In the genomic region with DNA sequence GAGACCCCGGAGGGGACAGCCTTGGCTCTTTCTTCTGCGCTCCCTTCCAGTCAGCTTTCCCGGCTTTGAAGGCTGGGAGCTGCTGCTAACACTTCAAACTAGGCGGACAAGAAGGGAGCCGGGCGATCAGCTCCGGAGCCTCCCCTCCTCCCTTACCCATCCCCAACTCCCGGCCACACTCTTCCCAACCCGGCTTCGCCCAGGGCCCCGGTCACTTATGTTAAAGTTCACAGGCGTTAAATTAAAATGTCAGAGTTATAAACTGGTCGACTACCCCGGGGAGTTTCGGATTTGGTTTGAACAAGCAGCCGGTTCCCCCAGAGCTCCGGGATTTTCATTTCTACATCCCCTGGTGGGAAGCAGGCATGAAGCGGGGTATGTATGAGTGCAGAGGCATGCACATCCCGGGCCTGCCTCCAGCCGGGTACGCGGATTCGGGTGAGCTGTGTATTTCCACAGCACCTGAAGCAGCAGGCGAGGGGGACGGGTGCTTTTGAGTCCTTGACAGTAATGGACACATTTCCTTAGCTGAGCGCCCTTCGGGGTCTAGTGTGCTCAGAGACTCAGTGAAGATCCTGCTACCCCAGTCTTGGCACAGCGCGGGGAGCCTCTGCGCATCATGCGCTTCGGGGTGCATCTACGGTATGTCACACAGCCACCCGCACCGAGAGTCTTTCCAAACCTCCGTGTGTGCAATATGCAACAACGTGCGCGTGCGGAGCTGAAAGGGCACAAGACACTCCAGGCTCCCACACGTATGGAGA, we compare ENCODE assay signal across 8 cellular contexts. TPM values are rescaled to one million over a fixed set of nuclear protein-coding genes. Genes with fewer than 3 reads are reported as not detected.
DNase-seq lines count a peak whose midpoint lies in the region; ATAC-seq and TF ChIP-seq lines count a peak whose summit lies in the region.

No MANE protein-coding gene starts in this region.

- intact Hi-C loops in cardiac septum (cut with DNase I), result loop anchor here (5.0 kb wide), 1 partner anchor 41 kb away; no protein-coding TSS in a partner anchor

- H3K36me3 ChIP-seq in ES-I3 (ENCODE audit: insufficient read depth, low read length) (no peaks in the 10 kb centered on the region), SJCRH30 (no peaks in the 10 kb centered on the region)

- H3K4me1 Mint-ChIP-seq in activated CD8-positive, alpha-beta T cell treated with anti-CD3 and anti-CD28 coated beads, Interleukin-2, amount 10 ng/mL, durations not matched to agents 7 days and 5 days (ENCODE audit: low read depth), result peaks cover 22% of the 10 kb centered on the region
- peaks cover 17% of the 10 kb centered on the region for H3K4me1 Mint-ChIP-seq in osteocyte (ENCODE audit: unreplicated experiment)

- H3K9ac ChIP-seq in ES-I3 (ENCODE audit: low read depth, low read length), result peak overlapping the region; percentile 74; the same call in 1 of the 2 replicates

- POLR2A ChIA-PET in activated CD8-positive, alpha-beta T cell treated with anti-CD3 and anti-CD28 coated beads, Interleukin-2, amount 10 ng/mL, durations not matched to agents 7 days and 5 days (lab: Charles Lee), result no interaction called here

- no peak for ATAC-seq in activated CD8-positive, alpha-beta T cell treated with anti-CD3 and anti-CD28 coated beads, Interleukin-2, amount 10 ng/mL, durations not matched to agents 7 days and 5 days

- no peak for TF ChIP-seq CTCF in osteocyte (IDR thresholded peaks at IDR 0.05)

- H3K9me3 ChIP-seq in ES-I3 (ENCODE audit: control insufficient read depth, insufficient read depth, low read length), result no peaks in the 10 kb centered on the region
- H3K9me3 ChIP-seq in SJCRH30 (replicated peaks), result no peaks in the 10 kb centered on the region

- no peak overlapping the region for H3K4me3 ChIP-seq in SJCRH30

- H3K27ac ChIP-seq in SJCRH30, result no peak overlapping the region

- no peaks in the 10 kb centered on the region for H3K36me3 Mint-ChIP-seq in activated CD8-positive, alpha-beta T cell treated with anti-CD3 and anti-CD28 coated beads, Interleukin-2, amount 10 ng/mL, durations not matched to agents 7 days and 5 days (ENCODE audit: low read depth)
- H3K36me3 Mint-ChIP-seq in osteocyte (ENCODE audit: unreplicated experiment), result no peaks in the 10 kb centered on the region

- DNase-seq in activated CD8-positive, alpha-beta T cell treated with anti-CD3 and anti-CD28 coated beads, Interleukin-2, amount 10 ng/mL, durations not matched to agents 7 days and 5 days, result no peak
- DNase-seq in cardiac septum (ENCODE audit: low spot score) (peak; percentile 70), osteocyte (ENCODE audit: extremely low spot score, unreplicated experiment) (no peak), SJCRH30 (no peak), NCI-H146 treated with DMSO at 0.1 percent for 48 hours (lab: John Stamatoyannopoulos, UW; ENCODE audit: unreplicated experiment) (no peak), RPMI8226 (no peak)
- DNase-seq in effector CD4-positive, alpha-beta T cell, result no peak

- peaks cover 55% of the 10 kb centered on the region for H3K27me3 Mint-ChIP-seq in activated CD8-positive, alpha-beta T cell treated with anti-CD3 and anti-CD28 coated beads, Interleukin-2, amount 10 ng/mL, durations not matched to agents 7 days and 5 days (ENCODE audit: low read depth)
- H3K27me3 Mint-ChIP-seq in osteocyte (ENCODE audit: unreplicated experiment), result peaks cover 74% of the 10 kb centered on the region

- H3K4me3 Mint-ChIP-seq in activated CD8-positive, alpha-beta T cell treated with anti-CD3 and anti-CD28 coated beads, Interleukin-2, amount 10 ng/mL, durations not matched to agents 7 days and 5 days, result peak overlapping the region; percentile 76
- H3K4me3 Mint-ChIP-seq in osteocyte (ENCODE audit: unreplicated experiment), result peak overlapping the region; percentile 83

- H3K9me3 Mint-ChIP-seq in activated CD8-positive, alpha-beta T cell treated with anti-CD3 and anti-CD28 coated beads, Interleukin-2, amount 10 ng/mL, durations not matched to agents 7 days and 5 days (ENCODE audit: insufficient read depth), result no peaks in the 10 kb centered on the region
- H3K9me3 Mint-ChIP-seq in osteocyte (ENCODE audit: unreplicated experiment), result no peaks in the 10 kb centered on the region

- H3K4me1 ChIP-seq in ES-I3 (ENCODE audit: insufficient read depth, low read length) (no peaks in the 10 kb centered on the region), SJCRH30 (no peaks in the 10 kb centered on the region)

- H3K27ac Mint-ChIP-seq in activated CD8-positive, alpha-beta T cell treated with anti-CD3 and anti-CD28 coated beads, Interleukin-2, amount 10 ng/mL, durations not matched to agents 7 days and 5 days, result no peak overlapping the region
- no peak overlapping the region for H3K27ac Mint-ChIP-seq in osteocyte (ENCODE audit: unreplicated experiment)

- CTCF ChIA-PET in activated CD8-positive, alpha-beta T cell treated with anti-CD3 and anti-CD28 coated beads, Interleukin-2, amount 10 ng/mL, durations not matched to agents 7 days and 5 days (lab: Charles Lee), result no interaction called here

- H3K27me3 ChIP-seq in SJCRH30, result no peaks in the 10 kb centered on the region; the same call in 1 of the 2 replicates

RNA-seq across cellular contexts. Expression of a gene that starts 0.9 kb away (rescaled TPM):
- total RNA-seq in activated CD8-positive, alpha-beta T cell treated with anti-CD3 and anti-CD28 coated beads, Interleukin-2, amount 10 ng/mL, durations not matched to agents 7 days and 5 days, result not detected
- total RNA-seq in cardiac septum (1.7 TPM), osteocyte (0.70 and 0.71 TPM in 2 replicates)
- total RNA-seq in SJCRH30 (2014; rRNA removed; shearing (Covaris generic)), result not detected in 2 replicates
